Comparison of ENCODE assay signal across 12 cellular contexts in genomic region chr1:29974345-29974744, GRCh38.
DNase-seq lines count a peak whose midpoint lies in the region; ATAC-seq and TF ChIP-seq lines count a peak whose summit lies in the region.
"Had no signal": no experiment of that assay in that cellular context is flagged by ENCODE, and none has a peak within 500 bp of the region (broad histone marks: within the 10 kb centered on the region; RNA-seq: fewer than 3 reads in every experiment).

No MANE protein-coding gene starts in this region.

- ATAC-seq in RWPE2 (ENCODE audit: low read depth) = peak; percentile 95
- peak; percentile 84 for ATAC-seq in stimulated activated effector memory CD8-positive, alpha-beta T cell treated with anti-CD3 and anti-CD28 coated beads, Interleukin-12 subunit alpha, Interleukin-12 subunit beta, amount 100 ng/mL, for 72 hours
- ATAC-seq in HG03108 (IDR thresholded peaks at IDR 0.05; ENCODE audit: unreplicated experiment) = no peak
- no peak for ATAC-seq in GM21423 (IDR thresholded peaks at IDR 0.05; ENCODE audit: unreplicated experiment)

- intact Hi-C loops in activated naive CD4-positive, alpha-beta T cell treated with anti-CD3 and anti-CD28 coated beads for 36 hours (cut with micrococcal nuclease) = no loop called here

- no peak overlapping the region for H3K4me3 Mint-ChIP-seq in activated naive CD4-positive, alpha-beta T cell treated with anti-CD3 and anti-CD28 coated beads for 36 hours
- H3K4me3 Mint-ChIP-seq in stimulated activated effector memory CD8-positive, alpha-beta T cell treated with anti-CD3 and anti-CD28 coated beads, Interleukin-12 subunit alpha, Interleukin-12 subunit beta, amount 100 ng/mL, for 72 hours = no peak overlapping the region
- H3K4me3 Mint-ChIP-seq: nephron had no signal

- TF ChIP-seq CTCF in RWPE2 (IDR thresholded peaks at IDR 0.05; ENCODE audit: poor library complexity, severe bottlenecking) (no peak), fibroblast of pulmonary artery (IDR thresholded peaks at IDR 0.05; ENCODE audit: low read length, missing control alignments) (no peak)

- peaks cover 8% of the 10 kb centered on the region for H3K4me1 Mint-ChIP-seq in activated naive CD4-positive, alpha-beta T cell treated with anti-CD3 and anti-CD28 coated beads for 36 hours (ENCODE audit: low read depth)
- H3K4me1 Mint-ChIP-seq in stimulated activated effector memory CD8-positive, alpha-beta T cell treated with anti-CD3 and anti-CD28 coated beads, Interleukin-12 subunit alpha, Interleukin-12 subunit beta, amount 100 ng/mL, for 72 hours = peaks cover 6% of the 10 kb centered on the region
- H3K4me1 Mint-ChIP-seq: nephron had no signal

- H3K4me3 ChIP-seq in RWPE2 (ENCODE audit: severe bottlenecking) (no peak overlapping the region), fibroblast of pulmonary artery (replicated peaks; ENCODE audit: low read depth, low read length) (no peak overlapping the region)
- H3K4me3 ChIP-seq: BLaER1 treated with 17β-estradiol and CSF1 and Interleukin-3, amounts not matched to agents 10 nM and 100 nM had no signal

- H3K36me3 ChIP-seq in RWPE2 (ENCODE audit: low read depth) = no peaks in the 10 kb centered on the region
- H3K36me3 ChIP-seq: BLaER1 treated with 17β-estradiol and CSF1 and Interleukin-3, amounts not matched to agents 10 nM and 100 nM had no signal

- H3K27me3 ChIP-seq in RWPE2 (ENCODE audit: insufficient read depth, poor library complexity, severe bottlenecking) = no peaks in the 10 kb centered on the region
- H3K27me3 ChIP-seq: BLaER1 treated with 17β-estradiol and CSF1 and Interleukin-3, amounts not matched to agents 10 nM and 100 nM had no signal

- peak overlapping the region; percentile 51 for H3K27ac ChIP-seq in RWPE2 (ENCODE audit: poor library complexity, severe bottlenecking)

- CTCF ChIA-PET in activated naive CD4-positive, alpha-beta T cell treated with anti-CD3 and anti-CD28 coated beads for 36 hours (lab: Charles Lee) = no interaction called here

- peak; percentile 21 for DNase-seq in activated naive CD4-positive, alpha-beta T cell treated with anti-CD3 and anti-CD28 coated beads for 36 hours
- DNase-seq in activated naive CD4-positive, alpha-beta T cell treated with Interleukin-2 at 50 U/mL for 16 hours = no peak
- DNase-seq in RWPE2 (ENCODE audit: low spot score) (no peak), fibroblast of pulmonary artery (ENCODE audit: low read depth) (peak; percentile 68), HuH-7.5 (ENCODE audit: low spot score) (no peak)
- peak in 1 of 2 donors; percentile 18 for DNase-seq in stimulated activated effector memory CD8-positive, alpha-beta T cell treated with anti-CD3 and anti-CD28 coated beads, Interleukin-12 subunit alpha, Interleukin-12 subunit beta, amount 100 ng/mL, for 72 hours (ENCODE audit: low spot score in 2 of 2)
- DNase-seq: activated CD4-positive, alpha-beta T cell treated with anti-CD3 and anti-CD28 coated beads for 4 hours; NCI-H748 treated with DMSO at 0.1 percent for 48 hours had no signal

- H3K4me1 ChIP-seq in RWPE2 (ENCODE audit: insufficient read depth, poor library complexity, severe bottlenecking) = peaks cover 14% of the 10 kb centered on the region

- peaks cover 3% of the 10 kb centered on the region for H3K9me3 ChIP-seq in RWPE2 (ENCODE audit: severe bottlenecking)

- H3K27me3 Mint-ChIP-seq in activated naive CD4-positive, alpha-beta T cell treated with anti-CD3 and anti-CD28 coated beads for 36 hours (ENCODE audit: low read depth) = peaks cover 10% of the 10 kb centered on the region

- peaks cover 7% of the 10 kb centered on the region for H3K9me3 Mint-ChIP-seq in activated naive CD4-positive, alpha-beta T cell treated with anti-CD3 and anti-CD28 coated beads for 36 hours
- no peaks in the 10 kb centered on the region for H3K9me3 Mint-ChIP-seq in stimulated activated effector memory CD8-positive, alpha-beta T cell treated with anti-CD3 and anti-CD28 coated beads, Interleukin-12 subunit alpha, Interleukin-12 subunit beta, amount 100 ng/mL, for 72 hours
- H3K9me3 Mint-ChIP-seq: nephron had no signal

- H3K27ac Mint-ChIP-seq in activated naive CD4-positive, alpha-beta T cell treated with anti-CD3 and anti-CD28 coated beads for 36 hours = no peak overlapping the region
- H3K27ac Mint-ChIP-seq in stimulated activated effector memory CD8-positive, alpha-beta T cell treated with anti-CD3 and anti-CD28 coated beads, Interleukin-12 subunit alpha, Interleukin-12 subunit beta, amount 100 ng/mL, for 72 hours = no peak overlapping the region
- H3K27ac Mint-ChIP-seq: nephron had no signal

- no peaks in the 10 kb centered on the region for H3K36me3 Mint-ChIP-seq in activated naive CD4-positive, alpha-beta T cell treated with anti-CD3 and anti-CD28 coated beads for 36 hours (ENCODE audit: low read depth)
- no peaks in the 10 kb centered on the region for H3K36me3 Mint-ChIP-seq in stimulated activated effector memory CD8-positive, alpha-beta T cell treated with anti-CD3 and anti-CD28 coated beads, Interleukin-12 subunit alpha, Interleukin-12 subunit beta, amount 100 ng/mL, for 72 hours

Comparison
In these comparisons a context has a peak if more than half of its experiments do, and no peak if none do; other contexts are left out.
1. DNase-seq: peak in activated naive CD4-positive, alpha-beta T cell treated with anti-CD3 and anti-CD28 coated beads for 36 hours (single experiment) and fibroblast of pulmonary artery (single experiment); none in activated naive CD4-positive, alpha-beta T cell treated with Interleukin-2 at 50 U/mL for 16 hours (single experiment), RWPE2 (single experiment) and HuH-7.5 (single experiment).
2. ATAC-seq: peak in RWPE2 (single experiment) and stimulated activated effector memory CD8-positive, alpha-beta T cell treated with anti-CD3 and anti-CD28 coated beads, Interleukin-12 subunit alpha, Interleukin-12 subunit beta, amount 100 ng/mL, for 72 hours (single experiment); none in HG03108 (single experiment) and GM21423 (single experiment).